ENCODE assay signal across 31 cellular contexts in the genomic region with DNA sequence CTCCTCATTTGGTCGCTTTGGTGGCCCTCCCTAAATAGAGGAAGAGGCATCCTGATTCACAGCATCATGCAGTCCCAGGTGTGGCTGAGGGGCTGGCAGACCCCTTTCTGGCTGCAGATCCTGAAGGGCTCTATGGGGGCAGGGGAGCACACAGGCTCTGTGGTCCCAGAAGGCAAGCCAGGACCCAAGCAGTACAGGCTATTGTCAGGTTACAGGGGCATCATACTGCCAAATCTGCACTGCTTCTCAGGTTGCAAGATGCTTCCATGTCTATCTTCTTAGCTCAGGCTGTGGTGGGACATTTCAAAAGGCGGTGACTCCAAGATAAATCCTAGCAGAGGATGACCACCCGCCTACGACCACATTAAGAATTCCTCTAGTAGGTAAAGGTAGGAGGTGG.
"Had no signal": no experiment of that assay in that cellular context is flagged by ENCODE, and none has a peak within 500 bp of the region (broad histone marks: within the 10 kb centered on the region; RNA-seq: fewer than 3 reads in every experiment).

No MANE protein-coding gene starts in this region.

- FAIRE-seq: endothelial cell of umbilical vein, frontal cortex, keratinocyte, pancreas, urothelium cell line had no signal

- ATAC-seq: left ventricle myocardium superior; lower lobe of right lung; mucosa of descending colon; pancreas; sciatic nerve; stimulated activated effector memory CD8-positive, alpha-beta T cell treated with anti-CD3 and anti-CD28 coated beads, Interleukin-12 subunit alpha, Interleukin-12 subunit beta, amount 100 ng/mL, for 72 hours had no signal

- H3K27ac Mint-ChIP-seq: dendritic cell treated with granulocyte-macrophage colony-stimulating factor and Interleukin-4, amounts not matched to agents 40 ng/mL and 50 ng/mL, for 4 days; immature natural killer cell; memory B cell; mesothelial cell of epicardium; naive B cell; nephron progenitor cell; stimulated activated effector memory CD8-positive, alpha-beta T cell treated with anti-CD3 and anti-CD28 coated beads, Interleukin-12 subunit alpha, Interleukin-12 subunit beta, amount 100 ng/mL, for 72 hours had no signal

- H3K4me3 ChIP-seq: esophagus squamous epithelium, lower lobe of right lung, mucosa of descending colon, pancreas, smooth muscle cell, stomach, thyroid gland had no signal

- H3K9me3 Mint-ChIP-seq: dendritic cell treated with granulocyte-macrophage colony-stimulating factor and Interleukin-4, amounts not matched to agents 40 ng/mL and 50 ng/mL, for 4 days; mesothelial cell of epicardium; nephron progenitor cell; stimulated activated effector memory CD8-positive, alpha-beta T cell treated with anti-CD3 and anti-CD28 coated beads, Interleukin-12 subunit alpha, Interleukin-12 subunit beta, amount 100 ng/mL, for 72 hours had no signal

- H3K27ac ChIP-seq: esophagus squamous epithelium, lower lobe of right lung, pancreas, stomach, thyroid gland had no signal

- H3K4me1 Mint-ChIP-seq: immature natural killer cell; memory B cell; mesothelial cell of epicardium; naive B cell; nephron progenitor cell; stimulated activated effector memory CD8-positive, alpha-beta T cell treated with anti-CD3 and anti-CD28 coated beads, Interleukin-12 subunit alpha, Interleukin-12 subunit beta, amount 100 ng/mL, for 72 hours had no signal

- H3K36me3 Mint-ChIP-seq: immature natural killer cell; memory B cell; mesothelial cell of epicardium; naive B cell; stimulated activated effector memory CD8-positive, alpha-beta T cell treated with anti-CD3 and anti-CD28 coated beads, Interleukin-12 subunit alpha, Interleukin-12 subunit beta, amount 100 ng/mL, for 72 hours had no signal

- H3K4me3 Mint-ChIP-seq: dendritic cell treated with granulocyte-macrophage colony-stimulating factor and Interleukin-4, amounts not matched to agents 40 ng/mL and 50 ng/mL, for 4 days; immature natural killer cell; memory B cell; mesothelial cell of epicardium; naive B cell; nephron progenitor cell; stimulated activated effector memory CD8-positive, alpha-beta T cell treated with anti-CD3 and anti-CD28 coated beads, Interleukin-12 subunit alpha, Interleukin-12 subunit beta, amount 100 ng/mL, for 72 hours had no signal

- H3K36me3 ChIP-seq: esophagus squamous epithelium, lower lobe of right lung, pancreas, stomach, thyroid gland had no signal

- H3K27me3 ChIP-seq: pancreas, thyroid gland had no signal

- DNase-seq: caudate nucleus; cerebellar nuclear complex; effector memory CD4-positive, alpha-beta T cell; esophagus squamous epithelium; hypothalamus; immature natural killer cell; left ventricle myocardium superior; lower lobe of right lung; mucosa of descending colon; naive B cell; nephron progenitor cell; nucleus accumbens; pancreas; retina; stimulated activated CD4-positive, alpha-beta T cell treated with anti-CD3 and anti-CD28 coated beads, Interleukin-12 subunit alpha, Interleukin-12 subunit beta, amount 100 ng/mL, for 4 hours; stimulated activated CD4-positive, alpha-beta T cell treated with anti-CD3 and anti-CD28 coated beads, Interleukin-1b, Interleukin-23, amount 100 ng/mL, for 48 hours; stimulated activated CD4-positive, alpha-beta T cell treated with anti-CD3 and anti-CD28 coated beads, Interleukin-4, amount 100 ng/mL, for 1 hour; stimulated activated naive CD4-positive, alpha-beta T cell treated with Interleukin-2 at 50 U/mL for 16 hours; stomach; thyroid gland; trophoblast cell had no signal

- H3K9me3 ChIP-seq: esophagus squamous epithelium, lower lobe of right lung, mucosa of descending colon, pancreas, stomach, thyroid gland had no signal

- H3K4me1 ChIP-seq: esophagus squamous epithelium, lower lobe of right lung, pancreas, stomach, thyroid gland had no signal
